Comparison of ENCODE assay signal across 17 cellular contexts in genomic region chr22:40249286-40249685, GRCh38.
DNase-seq lines count a peak whose midpoint lies in the region; ATAC-seq, FAIRE-seq and TF ChIP-seq lines count a peak whose summit lies in the region.
"Had no signal": no experiment of that assay in that cellular context is flagged by ENCODE, and none has a peak within 500 bp of the region (broad histone marks: within the 10 kb centered on the region; RNA-seq: fewer than 3 reads in every experiment).

No MANE protein-coding gene starts in this region.

- H3K27ac Mint-ChIP-seq in activated naive CD4-positive, alpha-beta T cell treated with anti-CD3 and anti-CD28 coated beads, Interleukin-2, amount 50 U/mL, for 24 hours: peak overlapping the region; percentile 30
- peak overlapping the region; percentile 45 for H3K27ac Mint-ChIP-seq in activated naive CD8-positive, alpha-beta T cell treated with anti-CD3 and anti-CD28 coated beads for 36 hours

- no peak for TF ChIP-seq CTCF in breast epithelium (IDR thresholded peaks at IDR 0.05)

- FAIRE-seq in GM18507 (lab: Jason Lieb, UNC): peak; percentile 57

- no peak for TF ChIP-seq POLR2A in breast epithelium (IDR thresholded peaks at IDR 0.05)

- H3K27ac ChIP-seq in breast epithelium: no peak overlapping the region
- H3K27ac ChIP-seq: BLaER1, Peyer's patch had no signal

- H3K4me1 Mint-ChIP-seq in activated naive CD4-positive, alpha-beta T cell treated with anti-CD3 and anti-CD28 coated beads, Interleukin-2, amount 50 U/mL, for 24 hours: peaks cover 83% of the 10 kb centered on the region
- peaks cover 65% of the 10 kb centered on the region for H3K4me1 Mint-ChIP-seq in activated naive CD8-positive, alpha-beta T cell treated with anti-CD3 and anti-CD28 coated beads for 36 hours

- no peaks in the 10 kb centered on the region for H3K27me3 ChIP-seq in breast epithelium
- H3K27me3 ChIP-seq: BLaER1, Peyer's patch had no signal

- H3K4me3 Mint-ChIP-seq in activated naive CD4-positive, alpha-beta T cell treated with anti-CD3 and anti-CD28 coated beads, Interleukin-2, amount 50 U/mL, for 24 hours: no peak overlapping the region
- no peak overlapping the region for H3K4me3 Mint-ChIP-seq in activated naive CD8-positive, alpha-beta T cell treated with anti-CD3 and anti-CD28 coated beads for 36 hours

- no peak overlapping the region for H3K4me3 ChIP-seq in breast epithelium
- H3K4me3 ChIP-seq: BLaER1, Peyer's patch had no signal

- H3K4me1 ChIP-seq in breast epithelium: no peaks in the 10 kb centered on the region

- no peaks in the 10 kb centered on the region for H3K36me3 ChIP-seq in breast epithelium

- DNase-seq in activated naive CD4-positive, alpha-beta T cell (lab: John Stamatoyannopoulos, UW): no peak
- no peak for DNase-seq in GM18507 (ENCODE audit: extremely low spot score, insufficient read length, low read depth)
- no peak for DNase-seq in activated naive CD8-positive, alpha-beta T cell treated with anti-CD3 and anti-CD28 coated beads for 36 hours
- DNase-seq in breast epithelium (ENCODE audit: low spot score in 2 of 2): no peak
- DNase-seq in kidney glomerular epithelial cell (lab: John Stamatoyannopoulos, UW): no peak
- DNase-seq: ACHN, COR-L47, DMS53, NCI-H1417, NCI-H2029 treated with DMSO at 0.1 percent for 48 hours, NCI-H524, Peyer's patch, Right ventricle myocardium superior had no signal

- no peak for ATAC-seq in GM21723 (IDR thresholded peaks at IDR 0.05; ENCODE audit: unreplicated experiment)
- ATAC-seq: HCT116 had no signal

- no peaks in the 10 kb centered on the region for H3K27me3 Mint-ChIP-seq in activated naive CD4-positive, alpha-beta T cell treated with anti-CD3 and anti-CD28 coated beads, Interleukin-2, amount 50 U/mL, for 24 hours
- H3K27me3 Mint-ChIP-seq in activated naive CD8-positive, alpha-beta T cell treated with anti-CD3 and anti-CD28 coated beads for 36 hours: no peaks in the 10 kb centered on the region

- H3K36me3 Mint-ChIP-seq in activated naive CD4-positive, alpha-beta T cell treated with anti-CD3 and anti-CD28 coated beads, Interleukin-2, amount 50 U/mL, for 24 hours: peaks cover 12% of the 10 kb centered on the region
- peaks cover 36% of the 10 kb centered on the region for H3K36me3 Mint-ChIP-seq in activated naive CD8-positive, alpha-beta T cell treated with anti-CD3 and anti-CD28 coated beads for 36 hours

- intact Hi-C loops in breast epithelium (cut with DNase I; ENCODE audit: low total_unique reads): no loop called here

- no peaks in the 10 kb centered on the region for H3K9me3 Mint-ChIP-seq in activated naive CD4-positive, alpha-beta T cell treated with anti-CD3 and anti-CD28 coated beads, Interleukin-2, amount 50 U/mL, for 24 hours
- no peaks in the 10 kb centered on the region for H3K9me3 Mint-ChIP-seq in activated naive CD8-positive, alpha-beta T cell treated with anti-CD3 and anti-CD28 coated beads for 36 hours

- no peaks in the 10 kb centered on the region for H3K9me3 ChIP-seq in breast epithelium
- H3K9me3 ChIP-seq: BLaER1, Peyer's patch had no signal
